10 cellular contexts compared by ENCODE assay signal in genomic region chr2:96832751-96833507, GRCh38. TPM values are rescaled to one million over a fixed set of nuclear protein-coding genes. Genes with fewer than 3 reads are reported as not detected.
DNase-seq lines count a peak whose midpoint lies in the region; ATAC-seq and TF ChIP-seq lines count a peak whose summit lies in the region.
"Had no signal": no experiment of that assay in that cellular context is flagged by ENCODE, and none has a peak within 500 bp of the region (broad histone marks: within the 10 kb centered on the region; RNA-seq: fewer than 3 reads in every experiment).

No MANE protein-coding gene starts in this region.

- TF ChIP-seq POLR2A in sigmoid colon (IDR thresholded peaks at IDR 0.05): no peak

- POLR2A ChIA-PET in HEK293 (lab: Yijun Ruan, JAX): interaction anchor here (1.0 to 2.1 kb wide), 3 partner anchors 9 to 17 kb away, joined by 4 to 6 read pairs (median 4); partner anchors contain the start of gene CNNM3

- no peaks in the 10 kb centered on the region for H3F3A ChIP-seq in OCI-LY1 (ENCODE audit: insufficient read depth, low read length)

- ATAC-seq in left cardiac atrium: peak; percentile 66 to 83
- ATAC-seq in HG02678 (IDR thresholded peaks at IDR 0.05; ENCODE audit: unreplicated experiment): no peak

- 70 to 73% methylated on average over 18 of the region's 18 CpGs for WGBS in sigmoid colon, 2 donors

- H3K4me1 ChIP-seq in HEK293 (ENCODE audit: control insufficient read depth, insufficient read depth, low read length) (peaks cover 4% of the 10 kb centered on the region; the same call in 1 of the 2 replicates), OCI-LY1 (ENCODE audit: insufficient read depth, low read length, severe bottlenecking) (peaks cover 15% of the 10 kb centered on the region), sigmoid colon (peaks cover 0 to 17% (median 15%) of the 10 kb centered on the region in 4 donors)

- H4K20me1 ChIP-seq in OCI-LY1 (ENCODE audit: insufficient read depth, low read length): no peaks in the 10 kb centered on the region

- H2AFZ ChIP-seq in OCI-LY1 (ENCODE audit: low read length): no peak overlapping the region

- H3K27me3 ChIP-seq in OCI-LY1 (ENCODE audit: insufficient read depth, low read length) (no peaks in the 10 kb centered on the region), sigmoid colon (no peaks in the 10 kb centered on the region)

- no peaks in the 10 kb centered on the region for H3K79me2 ChIP-seq in OCI-LY1 (ENCODE audit: insufficient read depth, low read length)

- H3K27ac ChIP-seq in HEK293 (ENCODE audit: extremely low read depth, low read depth, low read length) (peak overlapping the region; percentile 46; the same call in 1 of the 2 replicates), OCI-LY1 (ENCODE audit: low read depth, low read length, poor library complexity, severe bottlenecking) (peak overlapping the region; percentile 63), sigmoid colon (peak overlapping the region; percentile 47 to 60 (median 53))

- peak overlapping the region; percentile 17; the same call in 1 of the 2 replicates for H3K4me2 ChIP-seq in OCI-LY1 (ENCODE audit: low read length)

- intact Hi-C loops in left cardiac atrium (cut with DNase I) (no loop called here), sigmoid colon (cut with DNase I) (no loop called here)

- peak; percentile 69 for DNase-seq in left cardiac atrium
- peak; percentile 81 for DNase-seq in sigmoid colon
- DNase-seq in GM10266 (ENCODE audit: extremely low spot score): no peak
- no peak for DNase-seq in hippocampal formation (lab: John Stamatoyannopoulos, UW)
- DNase-seq in OCI-M2 (lab: John Stamatoyannopoulos, UW; ENCODE audit: unreplicated experiment): no peak
- DNase-seq: activated naive CD8-positive, alpha-beta T cell treated with anti-CD3 and anti-CD28 coated beads, Interleukin-2, amount 10 ng/mL, durations not matched to agents 7 days and 5 days had no signal

- TF ChIP-seq CTCF in HEK293 (tag by site-specific recombination; IDR thresholded peaks at IDR 0.05): no peak
- no peak for TF ChIP-seq CTCF in OCI-LY1 (IDR thresholded peaks at IDR 0.05; ENCODE audit: low read length)
- TF ChIP-seq CTCF in sigmoid colon (IDR thresholded peaks at IDR 0.05): no peak
- no peak for TF ChIP-seq CTCF in GM10266 (IDR thresholded peaks at IDR 0.05; ENCODE audit: control insufficient read depth, insufficient read depth, low read depth, missing control alignments)

- CTCF ChIA-PET in HEK293 (lab: Yijun Ruan, JAX): interaction anchor here (0.6 to 1.7 kb wide), 4 partner anchors 24 to 824 kb away, joined by 3 to 4 read pairs (median 3); no protein-coding TSS in a partner anchor

- no peaks in the 10 kb centered on the region for H3K9me3 ChIP-seq in HEK293 (ENCODE audit: control insufficient read depth, insufficient read depth, low read depth, low read length)
- no peaks in the 10 kb centered on the region for H3K9me3 ChIP-seq in OCI-LY1 (ENCODE audit: low read length)
- no peaks in the 10 kb centered on the region for H3K9me3 ChIP-seq in sigmoid colon
- H3K9me3 ChIP-seq: HAP-1 had no signal

- H3K4me3 ChIP-seq in HEK293 (ENCODE audit: low read depth, low read length): no peak overlapping the region
- no peak overlapping the region for H3K4me3 ChIP-seq in OCI-LY1 (ENCODE audit: low read depth, low read length, poor library complexity, severe bottlenecking)
- H3K4me3 ChIP-seq in sigmoid colon: no peak overlapping the region
- H3K4me3 ChIP-seq: HAP-1 had no signal

- TF ChIP-seq EP300 in sigmoid colon (IDR thresholded peaks at IDR 0.05): no peak

- H3K9ac ChIP-seq in OCI-LY1 (ENCODE audit: low read length): no peak overlapping the region; the same call in 1 of the 2 replicates

- H3K36me3 ChIP-seq in HEK293 (ENCODE audit: control insufficient read depth in 2 of 2, insufficient read depth in 1 of 2, low read length in 2 of 2) (peaks cover 26 to 78% of the 10 kb centered on the region in 2 experiments), OCI-LY1 (ENCODE audit: insufficient read depth, low read length) (peaks cover 68% of the 10 kb centered on the region), sigmoid colon (peaks cover 25 to 78% (median 37%) of the 10 kb centered on the region in 4 donors)

- no peaks in the 10 kb centered on the region for H3K9me2 ChIP-seq in OCI-LY1 (ENCODE audit: low read depth, low read length)

TF ChIP-seq in HEK293, 187 proteins besides CTCF, POLR2A, EP300 and RAD21 (continues in another document):
- peak; percentile 92 for TF ChIP-seq SCRT2 (tag by site-specific recombination; IDR thresholded peaks at IDR 0.05)
- TF ChIP-seq ZNF341 (tag by site-specific recombination; IDR thresholded peaks at IDR 0.05; ENCODE audit: low read depth): peak; percentile 96
- no peak for TF ChIP-seq ZNF585B (tag by site-specific recombination; IDR thresholded peaks at IDR 0.05)
- TF ChIP-seq, protein P1, sequence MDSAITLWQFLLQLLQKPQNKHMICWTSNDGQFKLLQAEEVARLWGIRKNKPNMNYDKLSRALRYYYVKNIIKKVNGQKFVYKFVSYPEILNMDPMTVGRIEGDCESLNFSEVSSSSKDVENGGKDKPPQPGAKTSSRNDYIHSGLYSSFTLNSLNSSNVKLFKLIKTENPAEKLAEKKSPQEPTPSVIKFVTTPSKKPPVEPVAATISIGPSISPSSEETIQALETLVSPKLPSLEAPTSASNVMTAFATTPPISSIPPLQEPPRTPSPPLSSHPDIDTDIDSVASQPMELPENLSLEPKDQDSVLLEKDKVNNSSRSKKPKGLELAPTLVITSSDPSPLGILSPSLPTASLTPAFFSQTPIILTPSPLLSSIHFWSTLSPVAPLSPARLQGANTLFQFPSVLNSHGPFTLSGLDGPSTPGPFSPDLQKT (IDR thresholded peaks at IDR 0.05; ENCODE audit: borderline replicate concordance, low read depth, low read length): no peak
- no peak for TF ChIP-seq ZSCAN4 (tag by site-specific recombination; IDR thresholded peaks at IDR 0.05)
- no peak for TF ChIP-seq KLF16 (tag by site-specific recombination; IDR thresholded peaks at IDR 0.05)
- no peak for TF ChIP-seq ZBTB26 (tag by site-specific recombination; optimal IDR thresholded peaks at IDR 0.05)
- TF ChIP-seq MZF1 (tag by site-specific recombination; IDR thresholded peaks at IDR 0.05; ENCODE audit: borderline replicate concordance): no peak
- no peak for TF ChIP-seq ZFP3 (tag by site-specific recombination; IDR thresholded peaks at IDR 0.05; ENCODE audit: low read depth)
- no peak for TF ChIP-seq ZNF239 (tag by site-specific recombination; IDR thresholded peaks at IDR 0.05)
- TF ChIP-seq ZNF155 (tag by site-specific recombination; IDR thresholded peaks at IDR 0.05): no peak
- no peak for TF ChIP-seq GLI4 (tag by site-specific recombination; IDR thresholded peaks at IDR 0.05)
- no peak for TF ChIP-seq ZXDB (tag by site-specific recombination; IDR thresholded peaks at IDR 0.05)

RNA-seq across cellular contexts. Expression of gene ANKRD23, which starts 10.9 kb away (rescaled TPM):
- total RNA-seq in left cardiac atrium: 10 to 100 TPM; 18.4 to 24.7 TPM
- 1 to 10 TPM; 1.8 to 5.5 (median 4.2) TPM for total RNA-seq in sigmoid colon
- polyA plus RNA-seq in sigmoid colon: 1 to 10 TPM in 1 of 3 donors, under 1 TPM in 1, not detected in 1; 0.69 to 4.2 TPM

RNA-seq across cellular contexts. Expression of gene CNNM3, which starts 16.9 kb away (rescaled TPM):
- 10 to 100 TPM in 1 of 2 donors, 1 to 10 TPM in 1; 9.6 to 10.3 TPM for total RNA-seq in left cardiac atrium
- total RNA-seq in sigmoid colon: 10 to 100 TPM in 3 of 4 donors, 1 to 10 TPM in 1; 8.9 to 16.6 (median 11.8) TPM
- 10 to 100 TPM in 1 of 3 donors, 1 to 10 TPM in 2; 1.2 to 11.9 (median 1.2) TPM for polyA plus RNA-seq in sigmoid colon

RNA-seq across cellular contexts. Expression of gene ANKRD39, which starts 24.9 kb away (rescaled TPM):
- 10 to 100 TPM; 11.9 to 12.4 TPM for total RNA-seq in left cardiac atrium
- total RNA-seq in sigmoid colon: 10 to 100 TPM; 11.4 to 34.1 (median 26.1) TPM
- polyA plus RNA-seq in sigmoid colon: 10 to 100 TPM; 12.5 to 14.8 (median 12.6) TPM

RNA-seq across cellular contexts. Expression of gene SEMA4C, which starts 37.0 kb away (rescaled TPM):
- total RNA-seq in left cardiac atrium: 10 to 100 TPM; 22.1 to 24.8 TPM
- total RNA-seq in sigmoid colon: 10 to 100 TPM; 57.1 to 90.1 (median 68.9) TPM
- polyA plus RNA-seq in sigmoid colon: 10 to 100 TPM in 1 of 3 donors, 1 to 10 TPM in 2; 3.6 to 21.3 (median 7.9) TPM

Comparison
In these comparisons a context has a peak if more than half of its experiments do, and no peak if none do; other contexts are left out.
1. DNase-seq: peak in left cardiac atrium (single experiment) and sigmoid colon (single experiment); none in GM10266 (single experiment), hippocampal formation (0 of 2) and OCI-M2 (single experiment).
2. Peak in every context shown above with its lines, with median percentiles within 50 percentile points of each other: H3K27ac ChIP-seq.